In genomic region chr2:231461516-231461971, GRCh38 we compare ENCODE assay signal across 13 cellular contexts. TPM values are rescaled to one million over a fixed set of nuclear protein-coding genes. Genes with fewer than 3 reads are reported as not detected.
DNase-seq lines count a peak whose midpoint lies in the region; ATAC-seq and TF ChIP-seq lines count a peak whose summit lies in the region.
"Had no signal": no experiment of that assay in that cellular context is flagged by ENCODE, and none has a peak within 500 bp of the region (broad histone marks: within the 10 kb centered on the region; RNA-seq: fewer than 3 reads in every experiment).

No MANE protein-coding gene starts in this region.

- H3K36me3 ChIP-seq in mammary epithelial cell (ENCODE audit: insufficient read depth, low read length) = peaks cover 59% of the 10 kb centered on the region
- peaks cover 68% of the 10 kb centered on the region for H3K36me3 ChIP-seq in Panc1 (ENCODE audit: control insufficient read depth, insufficient read depth, low read length)
- H3K36me3 ChIP-seq in fibroblast of lung (ENCODE audit: control insufficient read depth, insufficient read depth, low read length) = peaks cover 27% of the 10 kb centered on the region

- no peaks in the 10 kb centered on the region for H3K9me3 Mint-ChIP-seq in MCF 10A (ENCODE audit: unreplicated experiment)
- H3K9me3 Mint-ChIP-seq in stimulated activated naive CD8-positive, alpha-beta T cell treated with anti-CD3 and anti-CD28 coated beads, Interleukin-15, amount 100 ng/mL, for 72 hours = no peaks in the 10 kb centered on the region

- BruUV-seq in MCF 10A (replicated peaks; lab: Mats Ljungman, UMichigan) = no TSS peak
- no TSS peak for BruUV-seq in mammary epithelial cell (replicated peaks; lab: Mats Ljungman, UMichigan)
- TSS peak; percentile 49 for BruUV-seq in Panc1 (replicated peaks; lab: Mats Ljungman, UMichigan)

- dilution Hi-C loops in mammary epithelial cell (cut with HindIII; ENCODE audit: low sequenced_read_pairs) = no loop called here

- no peak for DNase-seq in MCF 10A (ENCODE audit: unreplicated experiment)
- no peak for DNase-seq in mammary epithelial cell
- DNase-seq in Panc1 (ENCODE audit: low read depth, low spot score) = no peak
- DNase-seq in fibroblast of lung (ENCODE audit: low read depth in 2 of 2) = no peak
- DNase-seq in stimulated activated naive CD8-positive, alpha-beta T cell treated with anti-CD3 and anti-CD28 coated beads, Interleukin-15, amount 100 ng/mL, for 72 hours = no peak
- no peak for DNase-seq in RKO (ENCODE audit: low spot score)
- DNase-seq: foreskin fibroblast; NCI-H146; NK-92 treated with Interleukin-12 subunit alpha and Interleukin-12 subunit beta, amount 100 ng/mL, for 24 hours had no signal

- no peak overlapping the region for H3K4me2 ChIP-seq in mammary epithelial cell (ENCODE audit: insufficient read depth, low read depth, low read length)
- peak overlapping the region; percentile 23 for H3K4me2 ChIP-seq in fibroblast of lung (ENCODE audit: extremely low read depth, insufficient read depth, low read length)

- CTCF ChIA-PET in MCF 10A (lab: Yijun Ruan, JAX) (interaction anchor here (2.9 kb wide), 1 partner anchor 9 kb away, joined by 19 read pairs; no protein-coding TSS in a partner anchor), mammary epithelial cell (lab: Charles Lee; ENCODE audit: low non-redundant PET) (no interaction called here), Panc1 (lab: Charles Lee) (no interaction called here)

- H3K4me1 Mint-ChIP-seq in MCF 10A (ENCODE audit: insufficient read depth, unreplicated experiment) = peaks cover 33% of the 10 kb centered on the region
- H3K4me1 Mint-ChIP-seq in stimulated activated naive CD8-positive, alpha-beta T cell treated with anti-CD3 and anti-CD28 coated beads, Interleukin-15, amount 100 ng/mL, for 72 hours = peaks cover 62% of the 10 kb centered on the region

- intact Hi-C loops in MCF 10A (cut with micrococcal nuclease) = no loop called here
- intact Hi-C loops in mammary epithelial cell (cut with micrococcal nuclease) = loop anchor here (5.0 kb wide), 1 partner anchor 246 kb away; the partner anchor contains the start of gene PTMA
- intact Hi-C loops in Panc1 (cut with micrococcal nuclease; ENCODE audit: unreplicated experiment) = no loop called here

- POLR2A ChIA-PET in MCF 10A (lab: Yijun Ruan, JAX) (interaction anchor here (1.8 to 5.1 kb wide), 2 partner anchors 8 to 15 kb away, joined by 4 to 74 read pairs; no protein-coding TSS in a partner anchor), Panc1 (lab: Charles Lee) (interaction anchor here (0.6 kb wide), 1 partner anchor 344 kb away, joined by 3 read pairs; no protein-coding TSS in a partner anchor)

- no peaks in the 10 kb centered on the region for H3K27me3 ChIP-seq in mammary epithelial cell (ENCODE audit: insufficient read depth, low read length)
- no peaks in the 10 kb centered on the region for H3K27me3 ChIP-seq in Panc1 (ENCODE audit: control insufficient read depth, insufficient read depth, low read length)
- no peaks in the 10 kb centered on the region for H3K27me3 ChIP-seq in fibroblast of lung (ENCODE audit: control insufficient read depth, insufficient read depth, low read length)

- H3K4me1 ChIP-seq in mammary epithelial cell (ENCODE audit: insufficient read depth, low read length) (peaks cover 19% of the 10 kb centered on the region), Panc1 (ENCODE audit: control insufficient read depth, insufficient read depth, low read length) (peaks cover 26% of the 10 kb centered on the region), fibroblast of lung (ENCODE audit: control insufficient read depth, extremely low read depth, insufficient read depth, low read length) (peaks cover 2% of the 10 kb centered on the region)

- H3K9me3 ChIP-seq in mammary epithelial cell (replicated peaks; ENCODE audit: insufficient read depth, low read length) = no peaks in the 10 kb centered on the region
- no peaks in the 10 kb centered on the region for H3K9me3 ChIP-seq in Panc1 (ENCODE audit: control insufficient read depth, insufficient read depth, low read depth, low read length)
- H3K9me3 ChIP-seq in fibroblast of lung (ENCODE audit: control insufficient read depth, insufficient read depth, low read depth, low read length) = no peaks in the 10 kb centered on the region
- H3K9me3 ChIP-seq: prostate gland, thoracic aorta had no signal

- H3K27ac ChIP-seq in mammary epithelial cell (ENCODE audit: insufficient read depth, low read depth, low read length) = no peak overlapping the region
- no peak overlapping the region; the same call in 1 of the 2 replicates for H3K27ac ChIP-seq in Panc1 (ENCODE audit: low read length)
- no peak overlapping the region for H3K27ac ChIP-seq in fibroblast of lung (ENCODE audit: insufficient read depth, low read length)
- H3K27ac ChIP-seq: prostate gland, thoracic aorta had no signal

- no peak overlapping the region for H3K4me3 ChIP-seq in mammary epithelial cell (replicated peaks in 1 of 3; ENCODE audit: insufficient read depth in 1 of 3, low read depth in 2 of 3, low read length in 3 of 3)
- H3K4me3 ChIP-seq in Panc1 (ENCODE audit: low read depth in 2 of 2, low read length in 2 of 2) = no peak overlapping the region
- peak overlapping the region in 1 of 4 experiments; percentile 6 for H3K4me3 ChIP-seq in fibroblast of lung (replicated peaks in 1 of 4; ENCODE audit: control extremely low read depth in 1 of 4, insufficient read depth in 1 of 4, low read depth in 3 of 4, low read length in 4 of 4)
- H3K4me3 ChIP-seq: prostate gland, thoracic aorta had no signal

- WGBS in mammary epithelial cell (ENCODE audit: low coverage, missing lambda C conversion rate) = 79% methylated on average over 8 of the region's 8 CpGs

- ATAC-seq in Panc1 (no peak), HG03354 (IDR thresholded peaks at IDR 0.05; ENCODE audit: poor library complexity, severe bottlenecking, unreplicated experiment) (no peak), GM19397 (IDR thresholded peaks at IDR 0.05; ENCODE audit: unreplicated experiment) (no peak)
- no peak for ATAC-seq in stimulated activated naive CD8-positive, alpha-beta T cell treated with anti-CD3 and anti-CD28 coated beads, Interleukin-15, amount 100 ng/mL, for 72 hours

- no peaks in the 10 kb centered on the region for H3K27me3 Mint-ChIP-seq in MCF 10A (ENCODE audit: insufficient read depth, unreplicated experiment)
- H3K27me3 Mint-ChIP-seq in stimulated activated naive CD8-positive, alpha-beta T cell treated with anti-CD3 and anti-CD28 coated beads, Interleukin-15, amount 100 ng/mL, for 72 hours = no peaks in the 10 kb centered on the region

- H3K4me3 Mint-ChIP-seq in MCF 10A (ENCODE audit: unreplicated experiment) = peak overlapping the region; percentile 88
- H3K4me3 Mint-ChIP-seq in stimulated activated naive CD8-positive, alpha-beta T cell treated with anti-CD3 and anti-CD28 coated beads, Interleukin-15, amount 100 ng/mL, for 72 hours = peak overlapping the region; percentile 93

- H3K36me3 Mint-ChIP-seq in MCF 10A (ENCODE audit: insufficient read depth, unreplicated experiment) = peaks cover 80% of the 10 kb centered on the region

- no peak overlapping the region for H3K27ac Mint-ChIP-seq in MCF 10A (ENCODE audit: low read depth, unreplicated experiment)
- peak overlapping the region; percentile 76 to 93 for H3K27ac Mint-ChIP-seq in stimulated activated naive CD8-positive, alpha-beta T cell treated with anti-CD3 and anti-CD28 coated beads, Interleukin-15, amount 100 ng/mL, for 72 hours

- in situ Hi-C loops in mammary epithelial cell (cut with MboI; ENCODE audit: low sequenced_read_pairs in 2 of 2) = no loop called here
- in situ Hi-C loops in Panc1 (cut with HindIII; ENCODE audit: low pct_unique_long_range_greater_than_20kb, low sequenced_read_pairs) = no loop called here

- H4K20me1 ChIP-seq in mammary epithelial cell (ENCODE audit: insufficient read depth, low read length) (peaks cover 20% of the 10 kb centered on the region), fibroblast of lung (ENCODE audit: control insufficient read depth, extremely low read depth, insufficient read depth, low read length) (peaks cover 9% of the 10 kb centered on the region)

- H3K79me2 ChIP-seq in mammary epithelial cell (ENCODE audit: insufficient read depth, low read length) = peaks cover 87% of the 10 kb centered on the region
- H3K79me2 ChIP-seq in fibroblast of lung (ENCODE audit: control insufficient read depth, insufficient read depth, low read length) = peaks cover 44% of the 10 kb centered on the region

- no peak for TF ChIP-seq CTCF in MCF 10A (IDR thresholded peaks at IDR 0.05; ENCODE audit: unreplicated experiment)
- no peak for TF ChIP-seq CTCF in mammary epithelial cell (conservative IDR thresholded peaks at IDR 0.05 in 1 of 2, IDR thresholded peaks at IDR 0.05 in 1 of 2; ENCODE audit: extremely low read depth in 1 of 2, insufficient read depth in 1 of 2, low read depth in 1 of 2, low read length in 2 of 2)
- no peak for TF ChIP-seq CTCF in Panc1 (IDR thresholded peaks at IDR 0.05)
- TF ChIP-seq CTCF in fibroblast of lung (conservative IDR thresholded peaks at IDR 0.05 in 1 of 2, IDR thresholded peaks at IDR 0.05 in 1 of 2; ENCODE audit: low read depth in 1 of 2, low read length in 2 of 2) = no peak

- H3K9ac ChIP-seq in mammary epithelial cell (ENCODE audit: insufficient read depth, low read length) = no peak overlapping the region
- H3K9ac ChIP-seq in fibroblast of lung (ENCODE audit: insufficient read depth, low read length) = no peak overlapping the region

- H2AFZ ChIP-seq in mammary epithelial cell (ENCODE audit: low read depth, low read length) (no peak overlapping the region), fibroblast of lung (ENCODE audit: low read length) (no peak overlapping the region)

RNA-seq across cellular contexts. Expression of gene NCL, which starts 2.7 kb away (rescaled TPM):
- total RNA-seq in MCF 10A (2022) (578 and 778 TPM in 2 replicates), mammary epithelial cell (100 to 1,000 TPM in 1 of 2 donors, 10 to 100 TPM in 1; 98.0 to 671 TPM), Panc1 (2021; ENCODE audit: unreplicated experiment) (778 TPM), fibroblast of lung (97.6 and 113 TPM in 2 replicates)
- polyA plus RNA-seq in mammary epithelial cell (103 TPM), fibroblast of lung (73.5 and 122 TPM in 2 replicates)
- polyA minus RNA-seq in mammary epithelial cell (163 TPM), fibroblast of lung (ENCODE audit: low replicate concordance) (23.5 and 42.5 TPM in 2 replicates)
- polyA plus RNA-seq in Panc1 (2012; ENCODE audit: insufficient read length) = 489 TPM
- polyA plus RNA-seq in fibroblast of lung (2012) = 297 and 400 TPM in 2 replicates
